Comparison of ENCODE assay signal across 1 cellular context in genomic region chr1:84502892-84503291, GRCh38.
TF ChIP-seq lines count a peak whose summit lies in the region.

No MANE protein-coding gene starts in this region.

TF ChIP-seq in endothelial cell of umbilical vein, 7 proteins besides CTCF, POLR2A, EP300 and RAD21:
- no peak for TF ChIP-seq MYC (IDR thresholded peaks at IDR 0.05; ENCODE audit: low read depth, low read length)
